Comparison of ENCODE assay signal across 1 cellular context in the genomic region with DNA sequence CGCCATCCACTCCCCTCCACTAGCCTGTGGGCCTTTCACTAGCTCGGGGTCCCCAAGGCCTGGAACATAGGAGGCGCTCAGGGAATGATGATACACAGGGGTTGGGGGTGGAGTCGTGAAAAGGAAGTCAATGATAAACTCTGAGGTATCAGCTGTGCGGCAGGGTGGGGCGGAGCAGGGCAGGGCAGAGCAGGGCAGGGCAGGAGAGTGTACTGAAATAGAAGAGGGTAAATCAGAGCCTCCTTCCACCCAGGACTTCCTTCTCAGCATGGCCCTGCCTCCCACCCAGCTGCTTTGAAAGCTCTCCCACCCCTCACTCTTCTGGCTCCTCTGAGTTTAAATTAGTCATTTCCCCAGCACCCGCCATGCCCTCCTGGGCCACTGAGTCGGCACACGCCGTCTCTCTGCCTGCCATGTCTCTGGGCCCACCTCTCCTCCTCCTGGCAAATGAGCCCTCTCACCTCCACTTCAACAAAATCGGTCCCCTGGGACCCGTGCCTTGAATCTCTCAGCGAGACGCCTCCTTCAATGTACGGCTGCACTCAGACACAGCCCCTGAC.
TF ChIP-seq lines count a peak whose summit lies in the region.

No MANE protein-coding gene starts in this region.

TF ChIP-seq in HepG2, 621 proteins besides CTCF, POLR2A, EP300 and RAD21 (continued from another document):
- TF ChIP-seq, protein P1, sequence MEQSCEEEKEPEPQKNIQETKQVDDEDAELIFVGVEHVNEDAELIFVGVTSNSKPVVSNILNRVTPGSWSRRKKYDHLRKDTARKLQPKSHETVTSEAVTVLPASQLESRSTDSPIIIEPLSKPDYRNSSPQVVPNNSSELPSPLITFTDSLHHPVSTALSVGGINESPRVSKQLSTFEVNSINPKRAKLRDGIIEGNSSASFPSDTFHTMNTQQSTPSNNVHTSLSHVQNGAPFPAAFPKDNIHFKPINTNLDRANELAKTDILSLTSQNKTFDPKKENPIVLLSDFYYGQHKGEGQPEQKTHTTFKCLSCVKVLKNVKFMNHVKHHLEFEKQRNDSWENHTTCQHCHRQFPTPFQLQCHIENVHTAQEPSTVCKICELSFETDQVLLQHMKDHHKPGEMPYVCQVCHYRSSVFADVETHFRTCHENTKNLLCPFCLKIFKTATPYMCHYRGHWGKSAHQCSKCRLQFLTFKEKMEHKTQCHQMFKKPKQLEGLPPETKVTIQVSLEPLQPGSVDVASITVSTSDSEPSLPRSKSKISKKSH (CRISPR knock-in tag; IDR thresholded peaks at IDR 0.05; ENCODE audit: borderline replicate concordance) = no peak
- TF ChIP-seq ZNF12 (CRISPR knock-in tag; IDR thresholded peaks at IDR 0.05) = no peak
